8 cellular contexts compared by ENCODE assay signal in genomic region chr9:136267261-136268111, GRCh38. TPM values are rescaled to one million over a fixed set of nuclear protein-coding genes. Genes with fewer than 3 reads are reported as not detected.
DNase-seq lines count a peak whose midpoint lies in the region; ATAC-seq and TF ChIP-seq lines count a peak whose summit lies in the region.

No MANE protein-coding gene starts in this region.

- H3K27ac Mint-ChIP-seq in T-cell = peak overlapping the region; percentile 74 to 86

- peak overlapping the region; percentile 66 for H3K9ac ChIP-seq in HUES64 (ENCODE audit: low read depth, low read length)

- peak in 4 of 6 experiments; percentile 21 to 28 (median 26) for TF ChIP-seq CTCF in adrenal gland (IDR thresholded peaks at IDR 0.05)
- TF ChIP-seq CTCF in prostate gland (IDR thresholded peaks at IDR 0.05) = peak in 2 of 4 experiments; percentile 11 to 36

- H3K4me1 Mint-ChIP-seq in T-cell = peaks cover 4 to 11% (median 10%) of the 10 kb centered on the region in 3 donors

- H3K27ac ChIP-seq in HUES64 (ENCODE audit: low read depth, low read length) (peak overlapping the region; percentile 65; the same call in 1 of the 2 replicates), adrenal gland (peak overlapping the region in 1 of 5 donors; percentile 6), prostate gland (peak overlapping the region; percentile 25 to 61)

- H3K36me3 ChIP-seq in HUES64 (ENCODE audit: insufficient read depth, low read length) = no peaks in the 10 kb centered on the region
- H3K36me3 ChIP-seq in adrenal gland (replicated peaks in 1 of 2) = no peaks in the 10 kb centered on the region
- no peaks in the 10 kb centered on the region for H3K36me3 ChIP-seq in prostate gland

- no peaks in the 10 kb centered on the region for H3K27me3 Mint-ChIP-seq in T-cell

- H3K9me3 Mint-ChIP-seq in T-cell = no peaks in the 10 kb centered on the region

- no peaks in the 10 kb centered on the region for H3K36me3 Mint-ChIP-seq in T-cell

- DNase-seq in CD1c-positive myeloid dendritic cell (ENCODE audit: extremely low spot score) = peak; percentile 88
- peak; percentile 60 to 92 (median 78) for DNase-seq in T-cell
- DNase-seq in adrenal gland = peak; percentile 86 to 92 (median 89)
- peak; percentile 91 for DNase-seq in left ventricle myocardium superior
- peak; percentile 73 for DNase-seq in prostate gland (ENCODE audit: low spot score)
- peak; percentile 80 for DNase-seq in ureter (ENCODE audit: low spot score)

- H3K9me3 ChIP-seq in HUES64 (ENCODE audit: insufficient read depth, low read depth, low read length) (no peaks in the 10 kb centered on the region), adrenal gland (replicated peaks in 1 of 3) (no peaks in the 10 kb centered on the region), prostate gland (no peaks in the 10 kb centered on the region)

- ATAC-seq in GM19463 (IDR thresholded peaks at IDR 0.05; ENCODE audit: unreplicated experiment) (peak; percentile 60), T-cell (replicated peaks in 1 of 4) (peak; percentile 94 to 98 (median 96)), left ventricle myocardium superior (peak; percentile 97)

- H3K27me3 ChIP-seq in HUES64 (ENCODE audit: insufficient read depth, low read length) (no peaks in the 10 kb centered on the region), adrenal gland (no peaks in the 10 kb centered on the region), prostate gland (replicated peaks; ENCODE audit: insufficient read depth) (no peaks in the 10 kb centered on the region)

- intact Hi-C loops in adrenal gland (cut with DNase I) = loop anchor here in 1 of 2 donors (5.0 kb wide), 1 partner anchor 95 kb away; no protein-coding TSS in a partner anchor
- intact Hi-C loops in left ventricle myocardium superior (cut with micrococcal nuclease) = no loop called here
- intact Hi-C loops in prostate gland (cut with DNase I) = no loop called here

- TF ChIP-seq POLR2A in adrenal gland (IDR thresholded peaks at IDR 0.05) = peak; percentile 13 to 54
- peak; percentile 45 for TF ChIP-seq POLR2A in prostate gland (IDR thresholded peaks at IDR 0.05)

- WGBS in HUES64 = 11% methylated on average over 60 of the region's 60 CpGs
- 1 to 27% (median 13%) methylated on average over 30 to 60 of the region's 60 CpGs for WGBS in adrenal gland, 4 donors
- 16% methylated on average over 46 of the region's 60 CpGs for WGBS in prostate gland

- H3K4me1 ChIP-seq in HUES64 (ENCODE audit: insufficient read depth, low read length) (peaks cover 7% of the 10 kb centered on the region; the same call in 1 of the 2 replicates), adrenal gland (replicated peaks in 1 of 2) (peaks cover 0 to 4% of the 10 kb centered on the region in 2 donors), prostate gland (replicated peaks) (no peaks in the 10 kb centered on the region)

- CTCF ChIA-PET in T-cell (lab: Charles Lee) = interaction anchor here in 1 of 2 donors (0.6 kb wide), 1 partner anchor 969 kb away, joined by 4 read pairs; no protein-coding TSS in a partner anchor

- POLR2A ChIA-PET in T-cell (lab: Charles Lee) = no interaction called here

- H3K4me3 ChIP-seq in HUES64 (ENCODE audit: low read length) (peak overlapping the region; percentile 78), adrenal gland (peak overlapping the region in 2 of 4 donors; percentile 27 to 46), prostate gland (peak overlapping the region; percentile 27 to 30)

- H3K4me3 Mint-ChIP-seq in T-cell = peak overlapping the region; percentile 71 to 82 (median 72)

RNA-seq across cellular contexts. Expression of gene QSOX2, which starts 21.9 kb away (rescaled TPM):
- polyA plus RNA-seq in HUES64 (2013, experiment 1 of 2) = 18.8 TPM
- polyA plus RNA-seq in HUES64 (2013, experiment 2 of 2) = 18.0 TPM
- 10 to 100 TPM; 14.1 to 19.4 (median 17.0) TPM for total RNA-seq in T-cell
- total RNA-seq in adrenal gland = 10 to 100 TPM in 4 of 8 donors, 1 to 10 TPM in 4; 6.4 to 14.3 (median 10.6) TPM
- polyA plus RNA-seq in adrenal gland = 10 to 100 TPM in 1 of 3 donors, 1 to 10 TPM in 2; 7.1 to 11.4 (median 7.6) TPM
- total RNA-seq in left ventricle myocardium superior = 8.7 TPM
- total RNA-seq in prostate gland = 10 to 100 TPM in 1 of 2 donors, 1 to 10 TPM in 1; 4.3 to 12.2 TPM
- total RNA-seq in ureter = 12.8 TPM

RNA-seq across cellular contexts. Expression of gene CCDC187, which starts 36.4 kb away (rescaled TPM):
- not detected for polyA plus RNA-seq in HUES64 (2013, experiment 1 of 2)
- polyA plus RNA-seq in HUES64 (2013, experiment 2 of 2) = 0.06 TPM
- under 1 TPM in 4 of 5 donors, not detected in 1; 0.07 to 0.20 (median 0.09) TPM for total RNA-seq in T-cell
- total RNA-seq in adrenal gland = under 1 TPM in 7 of 8 donors, not detected in 1; 0.04 to 0.19 (median 0.09) TPM
- polyA plus RNA-seq in adrenal gland = under 1 TPM; under 0.01 to 0.08 (median 0.04) TPM
- not detected for total RNA-seq in left ventricle myocardium superior
- total RNA-seq in prostate gland = 1 to 10 TPM in 1 of 2 donors, not detected in 1; 1.2 TPM
- total RNA-seq in ureter = 9.0 TPM

RNA-seq across cellular contexts. Expression of gene GPSM1, which starts 59.9 kb away (rescaled TPM):
- polyA plus RNA-seq in HUES64 (2013, experiment 1 of 2) = 13.6 TPM
- polyA plus RNA-seq in HUES64 (2013, experiment 2 of 2) = 18.6 TPM
- 10 to 100 TPM in 2 of 5 donors, 1 to 10 TPM in 3; 8.6 to 11.5 (median 9.7) TPM for total RNA-seq in T-cell
- total RNA-seq in adrenal gland = 10 to 100 TPM in 7 of 8 donors, 1 to 10 TPM in 1; 9.9 to 50.4 (median 17.2) TPM
- 10 to 100 TPM in 2 of 3 donors, 1 to 10 TPM in 1; 2.9 to 48.9 (median 31.5) TPM for polyA plus RNA-seq in adrenal gland
- 61.7 TPM for total RNA-seq in left ventricle myocardium superior
- 10 to 100 TPM; 11.3 to 89.2 TPM for total RNA-seq in prostate gland
- 16.6 TPM for total RNA-seq in ureter
